ENCODE assay signal across 8 cellular contexts in genomic region chr1:212070720-212071302, GRCh38. TPM values are rescaled to one million over a fixed set of nuclear protein-coding genes. Genes with fewer than 3 reads are reported as not detected.
DNase-seq lines count a peak whose midpoint lies in the region; ATAC-seq, FAIRE-seq and TF ChIP-seq lines count a peak whose summit lies in the region.

No MANE protein-coding gene starts in this region.

- TF ChIP-seq POLR2A in GM12891 (IDR thresholded peaks at IDR 0.05; ENCODE audit: low read depth, low read length), result no peak

- H3K9me2 ChIP-seq in PC-9 (ENCODE audit: insufficient read depth), result no peaks in the 10 kb centered on the region

- H3K9me3 ChIP-seq in PC-9 (ENCODE audit: insufficient read depth, low read depth) (no peaks in the 10 kb centered on the region), mucosa of descending colon (no peaks in the 10 kb centered on the region)

- no peaks in the 10 kb centered on the region for H4K20me1 ChIP-seq in PC-9 (ENCODE audit: insufficient read depth)

- POLR2A ChIA-PET in PC-9 (lab: Charles Lee; ENCODE audit: unreplicated experiment), result interaction anchor here (0.8 kb wide), 1 partner anchor 385 kb away, joined by 3 read pairs; no protein-coding TSS in a partner anchor

- ATAC-seq in mucosa of descending colon, result peak; percentile 73
- no peak for ATAC-seq in GM21381 (IDR thresholded peaks at IDR 0.05; ENCODE audit: unreplicated experiment)
- ATAC-seq in GM19395 (IDR thresholded peaks at IDR 0.05; ENCODE audit: unreplicated experiment), result no peak

- no TSS peak for BruUV-seq in PC-9 (replicated peaks; lab: Mats Ljungman, UMichigan)

- no peak overlapping the region for H3K4me2 ChIP-seq in PC-9

- DNase-seq in AG08395 (ENCODE audit: low spot score) (peak; percentile 57), GM12891 (ENCODE audit: insufficient read length, low spot score) (no peak), PC-9 (no peak), mucosa of descending colon (peak in 1 of 3 donors; percentile 12), islet precursor cell (no peak)

- H3K36me3 ChIP-seq in PC-9 (ENCODE audit: low read depth), result peaks cover 10% of the 10 kb centered on the region; the same call in 1 of the 2 replicates
- no peaks in the 10 kb centered on the region for H3K36me3 ChIP-seq in mucosa of descending colon (ENCODE audit: low read depth)

- peak; percentile 75 for TF ChIP-seq CTCF in PC-9 (conservative IDR thresholded peaks at IDR 0.05)
- TF ChIP-seq CTCF in mucosa of descending colon (IDR thresholded peaks at IDR 0.05), result peak; percentile 19

- H2AFZ ChIP-seq in PC-9, result no peak overlapping the region

- no peaks in the 10 kb centered on the region for H3K79me2 ChIP-seq in PC-9 (ENCODE audit: low read depth)

- H3K27me3 ChIP-seq in PC-9 (ENCODE audit: insufficient read depth, low read depth), result no peaks in the 10 kb centered on the region

- no peaks in the 10 kb centered on the region for H3F3A ChIP-seq in PC-9 (ENCODE audit: insufficient read depth, low read depth)

- H3K4me1 ChIP-seq in PC-9 (replicated peaks; ENCODE audit: insufficient read depth), result no peaks in the 10 kb centered on the region
- H3K4me1 ChIP-seq in mucosa of descending colon (ENCODE audit: low read depth), result no peaks in the 10 kb centered on the region

- FAIRE-seq in GM12891 (lab: Jason Lieb, UNC) (peak; percentile 38), endometrium (lab: Jason Lieb, UNC) (peak; percentile 77)

- CTCF ChIA-PET in PC-9 (lab: Charles Lee), result interaction anchor here (0.5 to 2.1 kb wide), 20 partner anchors 18 to 585 kb away, joined by 3 to 24 read pairs (median 4); partner anchors contain the start of genes DTL and INTS7

- no peak overlapping the region for H3K27ac ChIP-seq in PC-9

- intact Hi-C loops in PC-9 (cut with micrococcal nuclease; ENCODE audit: unreplicated experiment), result loop anchor here (1.0 to 5.0 kb wide), 4 partner anchors 220 to 711 kb away; no protein-coding TSS in a partner anchor
- intact Hi-C loops in mucosa of descending colon (cut with DNase I, micrococcal nuclease), result loop anchor here (2.0 to 5.0 kb wide), 2 partner anchors 220 to 296 kb away; no protein-coding TSS in a partner anchor

- H3K4me3 ChIP-seq in PC-9, result no peak overlapping the region
- no peak overlapping the region for H3K4me3 ChIP-seq in mucosa of descending colon

TF ChIP-seq in GM12891, 5 proteins besides CTCF, POLR2A, EP300 and RAD21:
- TF ChIP-seq POU2F2 (IDR thresholded peaks at IDR 0.05; ENCODE audit: low read depth, low read length), result no peak

RNA-seq across cellular contexts. Expression of gene DTL, which starts 35.3 kb away (rescaled TPM):
- 20.7 TPM for polyA plus RNA-seq in GM12891 (2012; ENCODE audit: low read depth, missing spikeins)
- 22.5 TPM in 2 replicates for total RNA-seq in PC-9 (2021)
- 10 to 100 TPM in 1 of 3 donors, 1 to 10 TPM in 2; 1.4 to 12.0 (median 3.2) TPM for total RNA-seq in mucosa of descending colon

RNA-seq across cellular contexts. Expression of gene INTS7, which starts 35.5 kb away (rescaled TPM):
- polyA plus RNA-seq in GM12891 (2012; ENCODE audit: low read depth, missing spikeins), result 10.7 TPM
- total RNA-seq in PC-9 (2021) (18.4 and 24.7 TPM in 2 replicates), mucosa of descending colon (10 to 100 TPM; 13.3 to 16.0 (median 13.3) TPM)
